Comparison of ENCODE assay signal across 8 cellular contexts in genomic region chr12:119989619-119990381, GRCh38. TPM values are rescaled to one million over a fixed set of nuclear protein-coding genes. Genes with fewer than 3 reads are reported as not detected.
A peak's percentile ranks its signal among the peaks of the same experiment; 100 is the strongest.
DNase-seq lines count a peak whose midpoint lies in the region; ATAC-seq and TF ChIP-seq lines count a peak whose summit lies in the region.

No MANE protein-coding gene starts in this region.

- no peaks in the 10 kb centered on the region for H3K79me2 ChIP-seq in Loucy (ENCODE audit: insufficient read depth, low read length)

- DNase-seq in GDM1 (lab: John Stamatoyannopoulos, UW), result peak; percentile 38
- peak; percentile 49 for DNase-seq in activated CD4-positive, alpha-beta T cell treated with anti-CD3 and anti-CD28 coated beads for 1 hour
- peak; percentile 86 for DNase-seq in colonic mucosa
- peak; percentile 80 for DNase-seq in kidney tubule cell (ENCODE audit: low spot score)
- peak; percentile 50 to 58 for DNase-seq in stimulated activated CD4-positive, alpha-beta T cell treated with anti-CD3 and anti-CD28 coated beads, Interleukin-15, amount 100 ng/mL, for 48 hours (ENCODE audit: low read depth in 2 of 2)
- no peak for DNase-seq in GF-D8 (lab: John Stamatoyannopoulos, UW)

- H4K20me1 ChIP-seq in Loucy (ENCODE audit: insufficient read depth, low read length, poor library complexity, severe bottlenecking), result peaks cover 8% of the 10 kb centered on the region

- no peak overlapping the region for H2AFZ ChIP-seq in Loucy (ENCODE audit: low read length)

- H3K4me1 ChIP-seq in Loucy (ENCODE audit: insufficient read depth, low read length, poor library complexity, severe bottlenecking) (peaks cover 18% of the 10 kb centered on the region), colonic mucosa (peaks cover 5% of the 10 kb centered on the region)

- no peaks in the 10 kb centered on the region for H3K9me2 ChIP-seq in Loucy (replicated peaks; ENCODE audit: low read depth, low read length)

- no peak for TF ChIP-seq CTCF in Loucy (conservative IDR thresholded peaks at IDR 0.05; ENCODE audit: low read length)
- TF ChIP-seq CTCF in colonic mucosa (IDR thresholded peaks at IDR 0.05), result no peak

- H3K9me3 ChIP-seq in Loucy (ENCODE audit: insufficient read depth, low read depth, low read length) (no peaks in the 10 kb centered on the region), colonic mucosa (no peaks in the 10 kb centered on the region)

- H3K36me3 ChIP-seq in Loucy (ENCODE audit: insufficient read depth, low read length), result no peaks in the 10 kb centered on the region
- no peaks in the 10 kb centered on the region for H3K36me3 ChIP-seq in colonic mucosa

- H3K27me3 ChIP-seq in Loucy (ENCODE audit: insufficient read depth, low read length, poor library complexity, severe bottlenecking) (no peaks in the 10 kb centered on the region), colonic mucosa (no peaks in the 10 kb centered on the region)

- peak overlapping the region; percentile 78 for H3K27ac ChIP-seq in colonic mucosa

- no peak overlapping the region for H3K9ac ChIP-seq in Loucy (ENCODE audit: low read depth, low read length, poor library complexity, severe bottlenecking)
- H3K9ac ChIP-seq in colonic mucosa (ENCODE audit: low read depth in 2 of 2, low read length in 2 of 2), result peak overlapping the region in 1 of 2 donors; percentile 32

- peak; percentile 35 for ATAC-seq in GM21825 (IDR thresholded peaks at IDR 0.05; ENCODE audit: unreplicated experiment)

- intact Hi-C loops in colonic mucosa (cut with DNase I), result no loop called here

- H3K4me3 ChIP-seq in Loucy (ENCODE audit: low read length, poor library complexity, severe bottlenecking), result peak overlapping the region; percentile 74
- peak overlapping the region; percentile 59 for H3K4me3 ChIP-seq in colonic mucosa

- no peaks in the 10 kb centered on the region for H3F3A ChIP-seq in Loucy (ENCODE audit: low read depth)

- peak overlapping the region; percentile 75 for H3K4me2 ChIP-seq in Loucy (ENCODE audit: low read depth, low read length, poor library complexity, severe bottlenecking)

RNA-seq across cellular contexts. Expression of gene BICDL1, which starts 0.8 kb away (rescaled TPM):
- 10 to 100 TPM in 1 of 2 donors, 1 to 10 TPM in 1; 5.0 to 11.1 TPM for total RNA-seq in colonic mucosa
